Comparison of ENCODE assay signal across 19 cellular contexts in genomic region chr15:37078566-37078965, GRCh38. TPM values are rescaled to one million over a fixed set of nuclear protein-coding genes. Genes with fewer than 3 reads are reported as not detected.
DNase-seq lines count a peak whose midpoint lies in the region; ATAC-seq, FAIRE-seq and TF ChIP-seq lines count a peak whose summit lies in the region.
"Had no signal": no experiment of that assay in that cellular context is flagged by ENCODE, and none has a peak within 500 bp of the region (broad histone marks: within the 10 kb centered on the region; RNA-seq: fewer than 3 reads in every experiment).

No MANE protein-coding gene starts in this region.

- H3K4me3 ChIP-seq in SK-N-SH (ENCODE audit: low read depth in 2 of 2, low read length in 1 of 2), result no peak overlapping the region
- H3K4me3 ChIP-seq in K562, result no peak overlapping the region
- H3K4me3 ChIP-seq in smooth muscle cell, result no peak overlapping the region
- H3K4me3 ChIP-seq in esophagus squamous epithelium, result no peak overlapping the region
- H3K4me3 ChIP-seq: GM23248 had no signal

- ATAC-seq in SK-N-SH treated with all-trans-retinoic acid at 6 μM for 48 hours (no peak), K562 (no peak)
- ATAC-seq: CD8-positive, alpha-beta T cell; HCT116; HepG2 had no signal

- no peaks in the 10 kb centered on the region for H3K9me3 ChIP-seq in SK-N-SH
- no peaks in the 10 kb centered on the region for H3K9me3 ChIP-seq in K562 (replicated peaks; ENCODE audit: control insufficient read depth, insufficient read depth, low read depth, low read length)
- H3K9me3 ChIP-seq in smooth muscle cell (replicated peaks; ENCODE audit: low read depth), result no peaks in the 10 kb centered on the region
- H3K9me3 ChIP-seq in esophagus squamous epithelium, result no peaks in the 10 kb centered on the region
- H3K9me3 ChIP-seq: Caco-2 had no signal

- peaks cover 41% of the 10 kb centered on the region; the same call in 1 of the 2 replicates for H4K20me1 ChIP-seq in SK-N-SH (ENCODE audit: insufficient read depth)
- no peaks in the 10 kb centered on the region for H4K20me1 ChIP-seq in K562 (replicated peaks; ENCODE audit: control insufficient read depth, insufficient read depth, low read length)
- H4K20me1 ChIP-seq in smooth muscle cell (ENCODE audit: low read depth), result peaks cover 15% of the 10 kb centered on the region

- no peaks in the 10 kb centered on the region for H3K9me2 ChIP-seq in SK-N-SH

- H3K4me1 ChIP-seq in SK-N-SH (ENCODE audit: control insufficient read depth in 1 of 2, insufficient read depth in 2 of 2, low read depth in 1 of 2, low read length in 1 of 2), result peaks cover 32 to 70% of the 10 kb centered on the region in 2 experiments; a peak in 3 of 4 replicates
- peaks cover 0 to 3% of the 10 kb centered on the region in 2 experiments; a peak in 1 of 5 replicates for H3K4me1 ChIP-seq in K562 (replicated peaks in 1 of 2; ENCODE audit: control insufficient read depth in 2 of 2, insufficient read depth in 2 of 2, low read length in 2 of 2)
- peaks cover 22% of the 10 kb centered on the region for H3K4me1 ChIP-seq in smooth muscle cell (ENCODE audit: low read depth)
- peaks cover 5 to 35% (median 11%) of the 10 kb centered on the region in 3 donors for H3K4me1 ChIP-seq in esophagus squamous epithelium

- H3K9me1 ChIP-seq in K562 (ENCODE audit: control insufficient read depth, insufficient read depth, low read length), result no peaks in the 10 kb centered on the region

- no peak for TF ChIP-seq EP300 in SK-N-SH (IDR thresholded peaks at IDR 0.05; ENCODE audit: borderline replicate concordance in 1 of 2, low read depth in 1 of 2, low read length in 1 of 2)
- TF ChIP-seq EP300 in K562 (IDR thresholded peaks at IDR 0.05; ENCODE audit: low read length), result no peak

- H2AFZ ChIP-seq in SK-N-SH (ENCODE audit: low read depth), result no peak overlapping the region
- H2AFZ ChIP-seq in K562 (ENCODE audit: low read depth, low read length), result no peak overlapping the region
- no peak overlapping the region for H2AFZ ChIP-seq in smooth muscle cell (ENCODE audit: low read depth)
- H2AFZ ChIP-seq: GM23248 had no signal

- no peak for TF ChIP-seq POLR2A in K562 (conservative IDR thresholded peaks at IDR 0.05)
- no peak for TF ChIP-seq POLR2A in esophagus squamous epithelium (IDR thresholded peaks at IDR 0.05)

- 42% methylated on average over 1 of the region's 1 CpG for WGBS in SK-N-SH (ENCODE audit: low lambda C conversion rate)
- 15% methylated on average over 1 of the region's 1 CpG for WGBS in K562 (ENCODE audit: insufficient coverage, low coverage, missing lambda C conversion rate)
- 48% methylated on average over 1 of the region's 1 CpG for WGBS in smooth muscle cell (ENCODE audit: low lambda C conversion rate)
- 36 to 54% methylated on average over 1 of the region's 1 CpG for WGBS in esophagus squamous epithelium, 2 donors

- CTCF ChIA-PET in SK-N-SH (lab: Yijun Ruan, JAX), result interaction anchor here (1.0 to 1.6 kb wide), 2 partner anchors 18 to 23 kb away, joined by 3 read pairs; no protein-coding TSS in a partner anchor
- CTCF ChIA-PET in K562 (lab: Yijun Ruan, JAX; ENCODE audit: low intra/inter-chr PET ratio), result no interaction called here

- H3F3A ChIP-seq in SK-N-SH (replicated peaks; ENCODE audit: insufficient read depth), result peaks cover 21% of the 10 kb centered on the region
- H3F3A ChIP-seq in smooth muscle cell (ENCODE audit: low read depth), result no peaks in the 10 kb centered on the region

- H3K27ac ChIP-seq in SK-N-SH (ENCODE audit: low read depth in 2 of 2, low read length in 1 of 2), result peak overlapping the region; percentile 68 to 73; a peak in 3 of 4 replicates
- H3K27ac ChIP-seq in K562 (ENCODE audit: extremely low read depth, low read depth, low read length), result no peak overlapping the region
- H3K27ac ChIP-seq in smooth muscle cell (ENCODE audit: low read depth), result peak overlapping the region; percentile 13
- no peak overlapping the region for H3K27ac ChIP-seq in esophagus squamous epithelium
- H3K27ac ChIP-seq: 22Rv1 had no signal

- intact Hi-C loops in K562 (cut with micrococcal nuclease), result no loop called here
- intact Hi-C loops in esophagus squamous epithelium (cut with DNase I), result no loop called here

- no peak overlapping the region for H3K9ac ChIP-seq in SK-N-SH
- H3K9ac ChIP-seq in K562 (ENCODE audit: insufficient read depth in 1 of 2, low read depth in 2 of 2, low read length in 2 of 2), result no peak overlapping the region
- no peak overlapping the region for H3K9ac ChIP-seq in smooth muscle cell (ENCODE audit: low read depth)
- H3K9ac ChIP-seq: GM23248 had no signal

- H3K36me3 ChIP-seq in SK-N-SH (replicated peaks in 1 of 2; ENCODE audit: control insufficient read depth in 1 of 2, insufficient read depth in 2 of 2, low read length in 1 of 2) (peaks cover 83 to 100% of the 10 kb centered on the region in 2 experiments), K562 (ENCODE audit: control insufficient read depth, insufficient read depth, low read length) (peaks cover 81% of the 10 kb centered on the region), smooth muscle cell (ENCODE audit: low read depth) (peaks cover 11% of the 10 kb centered on the region), esophagus squamous epithelium (peaks cover 0 to 21% (median 10%) of the 10 kb centered on the region in 3 donors)

- no peaks in the 10 kb centered on the region for H3K27me3 ChIP-seq in SK-N-SH (ENCODE audit: insufficient read depth)
- H3K27me3 ChIP-seq in K562 (ENCODE audit: control insufficient read depth in 2 of 2, insufficient read depth in 2 of 2, low read length in 2 of 2), result no peaks in the 10 kb centered on the region
- no peaks in the 10 kb centered on the region for H3K27me3 ChIP-seq in smooth muscle cell (ENCODE audit: low read depth)
- no peaks in the 10 kb centered on the region for H3K27me3 ChIP-seq in esophagus squamous epithelium

- DNase-seq in SK-N-SH (no peak), K562 (ENCODE audit: extremely low read depth in 1 of 4, low spot score in 3 of 4) (peak in 2 of 4 experiments; percentile 15 to 17), smooth muscle cell (lab: John Stamatoyannopoulos, UW; ENCODE audit: unreplicated experiment) (no peak), esophagus squamous epithelium (lab: John Stamatoyannopoulos, UW) (no peak), GM10266 (ENCODE audit: extremely low spot score) (no peak), NCI-H187 treated with DMSO at 0.1 percent for 48 hours (lab: John Stamatoyannopoulos, UW) (no peak)
- DNase-seq: Caco-2; CD8-positive, alpha-beta T cell; DND-41; GF-D8; GM23248 had no signal

- H3K79me2 ChIP-seq in SK-N-SH (ENCODE audit: insufficient read depth), result peaks cover 97% of the 10 kb centered on the region
- no peaks in the 10 kb centered on the region for H3K79me2 ChIP-seq in K562 (ENCODE audit: control insufficient read depth, insufficient read depth, low read length)
- peaks cover 40% of the 10 kb centered on the region for H3K79me2 ChIP-seq in smooth muscle cell (ENCODE audit: low read depth)

- POLR2A ChIA-PET in SK-N-SH (lab: Yijun Ruan, JAX) (interaction anchor here (1.1 to 1.3 kb wide), 3 partner anchors 17 to 23 kb away, joined by 4 read pairs; no protein-coding TSS in a partner anchor), K562 (lab: Yijun Ruan, JAX) (interaction anchor here (1.1 to 1.5 kb wide), 2 partner anchors 10 to 23 kb away, joined by 3 read pairs; no protein-coding TSS in a partner anchor)

- in situ Hi-C loops in K562 (cut with MboI), result no loop called here

- TF ChIP-seq CTCF in SK-N-SH (IDR thresholded peaks at IDR 0.05), result no peak
- no peak for TF ChIP-seq CTCF in K562 (IDR thresholded peaks at IDR 0.05 in 2 of 3, conservative IDR thresholded peaks at IDR 0.05 in 1 of 3; ENCODE audit: insufficient read depth in 2 of 3, low read depth in 1 of 3, low read length in 3 of 3)
- TF ChIP-seq CTCF in smooth muscle cell (IDR thresholded peaks at IDR 0.05; ENCODE audit: borderline replicate concordance, insufficient read depth, poor library complexity, severe bottlenecking), result no peak
- TF ChIP-seq CTCF in esophagus squamous epithelium (IDR thresholded peaks at IDR 0.05), result no peak
- no peak for TF ChIP-seq CTCF in GM10266 (IDR thresholded peaks at IDR 0.05; ENCODE audit: control insufficient read depth, insufficient read depth, low read depth, missing control alignments)

- no peak for TF ChIP-seq RAD21 in SK-N-SH (IDR thresholded peaks at IDR 0.05; ENCODE audit: low read length)
- no peak for TF ChIP-seq RAD21 in K562 (CRISPR knock-in tag; conservative IDR thresholded peaks at IDR 0.05 in 1 of 2, IDR thresholded peaks at IDR 0.05 in 1 of 2)

- H3K4me2 ChIP-seq in SK-N-SH (no peak overlapping the region), K562 (ENCODE audit: insufficient read depth, low read length) (no peak overlapping the region), smooth muscle cell (no peak overlapping the region)

- no TSS peak for BruUV-seq in K562 (replicated peaks; lab: Mats Ljungman, UMichigan)

- no peak for FAIRE-seq in K562 (lab: Jason Lieb, UNC)
- peak; percentile 65 for FAIRE-seq in islet of Langerhans (lab: Jason Lieb, UNC)
- FAIRE-seq: H54, HepG2, HTR-8/SVneo had no signal

TF ChIP-seq in SK-N-SH treated with all-trans-retinoic acid at 6 μM for 48 hours, 23 proteins besides CTCF, POLR2A, EP300 and RAD21 (continues in another document):
- no peak for TF ChIP-seq ZNF8 (CRISPR knock-in tag; IDR thresholded peaks at IDR 0.05)

RNA-seq across cellular contexts. Expression of gene MEIS2, which starts 21.8 kb away (rescaled TPM):
- polyA plus RNA-seq in SK-N-SH (2012; rRNA removed), result 120 and 146 TPM in 2 replicates
- polyA plus RNA-seq in SK-N-SH (2012; cell fraction: cytosol; rRNA removed), result 113 and 133 TPM in 2 replicates
- polyA plus RNA-seq in SK-N-SH (2012; cell fraction: nucleus; rRNA removed), result 253 and 311 TPM in 2 replicates
- 81.4 and 111 TPM in 2 replicates for total RNA-seq in K562 (2011; cell fraction: chromatin; rRNA removed; ENCODE audit: low replicate concordance)
- total RNA-seq in K562 (2011; cell fraction: nucleolus; rRNA removed), result 43.4 and 50.3 TPM in 2 replicates
- 69.0 and 74.6 TPM in 2 replicates for total RNA-seq in K562 (2011; cell fraction: nucleoplasm; rRNA removed)
- total RNA-seq in K562 (2014; rRNA removed), result 22.3 and 34.4 TPM in 2 replicates
- 24.6 and 31.2 TPM in 2 replicates for total RNA-seq in K562 (2014; rRNA removed; fragmentation: Illumina TruSeq; extraction: Trizol)
- 41.0 and 45.8 TPM in 2 replicates for total RNA-seq in K562 (2015; rRNA removed; fragmentation: Illumina TruSeq; extraction: Trizol)
- total RNA-seq in K562 (2021), result 34.3 and 34.9 TPM in 2 replicates
- polyA plus RNA-seq in K562 (2011; rRNA removed), result 15.3 and 21.1 TPM in 2 replicates
- polyA plus RNA-seq in K562 (2011; cell fraction: cytosol; rRNA removed), result 19.4 and 28.6 TPM in 2 replicates
- 43.0 and 54.5 TPM in 2 replicates for polyA plus RNA-seq in K562 (2011; cell fraction: nucleus; rRNA removed)
- 29.1 and 37.1 TPM in 2 replicates for polyA plus RNA-seq in K562 (2012)
- polyA plus RNA-seq in K562 (2014; fragmentation: Illumina TruSeq; extraction: Trizol), result 51.5 and 64.2 TPM in 2 replicates
- polyA plus RNA-seq in K562 (2014; fragmentation: Nextera tagmentation; extraction: Ambion mirVana), result 1 to 10 TPM; 7.5 to 8.4 TPM
- polyA plus RNA-seq in K562 (2014; rRNA removed), result 21.2 and 26.8 TPM in 2 replicates
- polyA minus RNA-seq in K562 (2011; rRNA and poly(A)+ RNA removed), result 49.8 and 57.7 TPM in 2 replicates
- polyA minus RNA-seq in K562 (2011; cell fraction: cytosol; rRNA and poly(A)+ RNA removed), result 8.4 and 8.6 TPM in 2 replicates
- 81.6 and 103 TPM in 2 replicates for polyA minus RNA-seq in K562 (2011; cell fraction: nucleus; rRNA and poly(A)+ RNA removed)
- 18.8 and 33.4 TPM in 2 replicates for total RNA-seq in smooth muscle cell
- polyA plus RNA-seq in smooth muscle cell, result 13.0 and 16.7 TPM in 2 replicates
- total RNA-seq in esophagus squamous epithelium, result 10 to 100 TPM in 2 of 4 donors, 1 to 10 TPM in 2; 6.6 to 26.3 (median 9.9) TPM
- total RNA-seq: CD8-positive, alpha-beta T cell had no signal
- polyA plus RNA-seq: CD14-positive monocyte had no signal

Comparison
In these comparisons a context has a peak if more than half of its experiments do, and no peak if none do; other contexts are left out.
1. H3K27ac ChIP-seq: peak in SK-N-SH (2 of 2) and smooth muscle cell (single experiment); none in K562 (single experiment) and esophagus squamous epithelium (0 of 4).